15 cellular contexts compared by ENCODE assay signal in genomic region chr12:132316497-132317232, GRCh38. TPM values are rescaled to one million over a fixed set of nuclear protein-coding genes. Genes with fewer than 3 reads are reported as not detected.
A peak's percentile ranks its signal among the peaks of the same experiment; 100 is the strongest.
DNase-seq lines count a peak whose midpoint lies in the region; ATAC-seq, FAIRE-seq and TF ChIP-seq lines count a peak whose summit lies in the region.
"Had no signal": no experiment of that assay in that cellular context is flagged by ENCODE, and none has a peak within 500 bp of the region (broad histone marks: within the 10 kb centered on the region; RNA-seq: fewer than 3 reads in every experiment).

No MANE protein-coding gene starts in this region.

- no peak overlapping the region for H2AFZ ChIP-seq in neural progenitor cell (replicated peaks)
- H2AFZ ChIP-seq: GM23338 had no signal

- H3K27ac ChIP-seq in RWPE2 (ENCODE audit: poor library complexity, severe bottlenecking) (no peak overlapping the region), neural progenitor cell (no peak overlapping the region), aorta (ENCODE audit: low read depth in 1 of 2, low read length in 2 of 2) (no peak overlapping the region)
- H3K27ac ChIP-seq: A549 had no signal

- intact Hi-C loops in aorta (cut with DNase I), result no loop called here

- no peak overlapping the region for H3K4me2 ChIP-seq in neural progenitor cell
- H3K4me2 ChIP-seq: A549, GM23338 had no signal

- no peak overlapping the region for H3K4me3 Mint-ChIP-seq in stimulated activated naive CD8-positive, alpha-beta T cell treated with anti-CD3 and anti-CD28 coated beads, Interleukin-15, amount 100 ng/mL, for 72 hours
- H3K4me3 Mint-ChIP-seq in neural progenitor cell, result peak overlapping the region; percentile 21
- H3K4me3 Mint-ChIP-seq: CD4-positive, CD25-positive, alpha-beta regulatory T cell; GM23338; IgD-negative memory B cell had no signal

- peak; percentile 39 for ATAC-seq in stimulated activated naive CD8-positive, alpha-beta T cell treated with anti-CD3 and anti-CD28 coated beads, Interleukin-15, amount 100 ng/mL, for 72 hours
- no peak for ATAC-seq in stimulated activated naive CD8-positive, alpha-beta T cell treated with anti-CD3 and anti-CD28 coated beads, Interleukin-15, Interleukin-2, amounts not matched to agents 100 U/mL and 50 U/mL, for 24 hours
- ATAC-seq in RWPE2 (ENCODE audit: low read depth) (peak; percentile 24; the same call in 2 of the 3 replicates), aorta (ENCODE audit: low FRiP score) (peak; percentile 9)
- ATAC-seq: A549, GM23338 had no signal

- no peaks in the 10 kb centered on the region for H3K36me3 Mint-ChIP-seq in neural progenitor cell
- H3K36me3 Mint-ChIP-seq: CD4-positive, CD25-positive, alpha-beta regulatory T cell; IgD-negative memory B cell had no signal

- H3K27me3 ChIP-seq in RWPE2 (ENCODE audit: insufficient read depth, poor library complexity, severe bottlenecking) (peaks cover 11% of the 10 kb centered on the region), neural progenitor cell (peaks cover 41% of the 10 kb centered on the region), aorta (ENCODE audit: control insufficient read depth in 1 of 2, insufficient read depth in 2 of 2, low read length in 1 of 2) (no peaks in the 10 kb centered on the region)

- H3K27me3 Mint-ChIP-seq in stimulated activated naive CD8-positive, alpha-beta T cell treated with anti-CD3 and anti-CD28 coated beads, Interleukin-15, amount 100 ng/mL, for 72 hours, result peaks cover 21% of the 10 kb centered on the region
- peaks cover 10% of the 10 kb centered on the region for H3K27me3 Mint-ChIP-seq in neural progenitor cell (ENCODE audit: insufficient read depth, low read depth)
- H3K27me3 Mint-ChIP-seq: CD4-positive, CD25-positive, alpha-beta regulatory T cell had no signal

- H3K79me2 ChIP-seq in neural progenitor cell (ENCODE audit: low read depth), result no peaks in the 10 kb centered on the region

- TF ChIP-seq CTCF in RWPE2 (IDR thresholded peaks at IDR 0.05; ENCODE audit: poor library complexity, severe bottlenecking), result no peak
- no peak for TF ChIP-seq CTCF in neural progenitor cell (IDR thresholded peaks at IDR 0.05)
- no peak for TF ChIP-seq CTCF in D721Med (IDR thresholded peaks at IDR 0.05; ENCODE audit: insufficient read depth, missing control alignments)

- H3K4me3 ChIP-seq in RWPE2 (ENCODE audit: severe bottlenecking) (no peak overlapping the region), neural progenitor cell (no peak overlapping the region), aorta (ENCODE audit: low read length in 2 of 2) (no peak overlapping the region)
- H3K4me3 ChIP-seq: A549, GM23338 had no signal

- H3K9me3 ChIP-seq in RWPE2 (ENCODE audit: severe bottlenecking), result no peaks in the 10 kb centered on the region
- H3K9me3 ChIP-seq in neural progenitor cell (ENCODE audit: low read depth), result no peaks in the 10 kb centered on the region
- H3K9me3 ChIP-seq in aorta (ENCODE audit: control insufficient read depth, low read length), result peaks cover under 1% of the 10 kb centered on the region

- 67 to 69% methylated on average over 17 of the region's 17 CpGs for WGBS in aorta, 2 donors

- DNase-seq in stimulated activated naive CD8-positive, alpha-beta T cell treated with anti-CD3 and anti-CD28 coated beads, Interleukin-15, amount 100 ng/mL, for 72 hours, result no peak
- DNase-seq in stimulated activated naive CD8-positive, alpha-beta T cell treated with anti-CD3 and anti-CD28 coated beads, Interleukin-15, Interleukin-2, amounts not matched to agents 100 U/mL and 50 U/mL, for 24 hours, result no peak
- peak; percentile 52 for DNase-seq in RWPE2 (ENCODE audit: low spot score)
- no peak for DNase-seq in neural progenitor cell (ENCODE audit: low spot score)
- peak in 1 of 2 donors; percentile 40 for DNase-seq in aorta
- DNase-seq in mesenteric fat pad (ENCODE audit: low spot score), result no peak
- DNase-seq in D721Med (ENCODE audit: insufficient read length, low spot score), result no peak
- no peak for DNase-seq in RKO (ENCODE audit: low spot score)
- DNase-seq: CD4-positive, CD25-positive, alpha-beta regulatory T cell; DMS 273 treated with DMSO at 0.1 percent for 48 hours; H7 had no signal

- H4K20me1 ChIP-seq in neural progenitor cell (ENCODE audit: low read depth), result no peaks in the 10 kb centered on the region

- no peak overlapping the region for H3K27ac Mint-ChIP-seq in stimulated activated naive CD8-positive, alpha-beta T cell treated with anti-CD3 and anti-CD28 coated beads, Interleukin-15, amount 100 ng/mL, for 72 hours
- no peak overlapping the region for H3K27ac Mint-ChIP-seq in neural progenitor cell
- H3K27ac Mint-ChIP-seq: CD4-positive, CD25-positive, alpha-beta regulatory T cell; GM23338; IgD-negative memory B cell had no signal

- no peak for FAIRE-seq in D721Med (lab: Jason Lieb, UNC)
- FAIRE-seq: A549 had no signal

- no peaks in the 10 kb centered on the region for H3K4me1 Mint-ChIP-seq in stimulated activated naive CD8-positive, alpha-beta T cell treated with anti-CD3 and anti-CD28 coated beads, Interleukin-15, amount 100 ng/mL, for 72 hours
- H3K4me1 Mint-ChIP-seq in neural progenitor cell, result no peaks in the 10 kb centered on the region
- H3K4me1 Mint-ChIP-seq: CD4-positive, CD25-positive, alpha-beta regulatory T cell; GM23338; IgD-negative memory B cell had no signal

- H3K9me3 Mint-ChIP-seq in stimulated activated naive CD8-positive, alpha-beta T cell treated with anti-CD3 and anti-CD28 coated beads, Interleukin-15, amount 100 ng/mL, for 72 hours, result peaks cover 10 to 19% of the 10 kb centered on the region in 2 donors
- H3K9me3 Mint-ChIP-seq in neural progenitor cell, result peaks cover 5% of the 10 kb centered on the region

- H3K36me3 ChIP-seq in RWPE2 (ENCODE audit: low read depth) (no peaks in the 10 kb centered on the region), neural progenitor cell (no peaks in the 10 kb centered on the region), aorta (ENCODE audit: control insufficient read depth in 1 of 2, insufficient read depth in 2 of 2, low read length in 1 of 2) (no peaks in the 10 kb centered on the region)

- H3K4me1 ChIP-seq in RWPE2 (ENCODE audit: insufficient read depth, poor library complexity, severe bottlenecking) (no peaks in the 10 kb centered on the region), neural progenitor cell (no peaks in the 10 kb centered on the region), aorta (ENCODE audit: control insufficient read depth in 1 of 2, insufficient read depth in 2 of 2, low read length in 2 of 2) (no peaks in the 10 kb centered on the region)
- H3K4me1 ChIP-seq: A549 had no signal

- H3F3A ChIP-seq in neural progenitor cell (ENCODE audit: low read depth), result no peaks in the 10 kb centered on the region

- no peak overlapping the region for H3K9ac ChIP-seq in neural progenitor cell

RNA-seq across cellular contexts. Expression of gene GALNT9, which starts 12.7 kb away (rescaled TPM):
- total RNA-seq in neural progenitor cell (ENCODE audit: low replicate concordance), result 0.34 TPM in 1 of 2 replicates, not detected in the other
- total RNA-seq in aorta, result under 1 TPM; 0.62 to 0.84 TPM
- polyA plus RNA-seq in aorta, result not detected
- total RNA-seq in mesenteric fat pad, result not detected
- polyA plus RNA-seq: BJ had no signal
